Comparison of ENCODE assay signal across 1 cellular context in genomic region chr9:136984464-136985026, GRCh38.
TF ChIP-seq lines count a peak whose summit lies in the region.

No MANE protein-coding gene starts in this region.

TF ChIP-seq in SK-N-SH, 30 proteins besides CTCF, POLR2A, EP300 and RAD21 (continued from another document):
- TF ChIP-seq REST (IDR thresholded peaks at IDR 0.05; ENCODE audit: low read depth, low read length) (no peak), GABPA (IDR thresholded peaks at IDR 0.05; ENCODE audit: low read depth) (no peak), EZH2phosphoT487 (IDR thresholded peaks at IDR 0.05; ENCODE audit: borderline replicate concordance, low read depth) (no peak), RFX5 (IDR thresholded peaks at IDR 0.05; ENCODE audit: low read length) (no peak), USF1 (IDR thresholded peaks at IDR 0.05; ENCODE audit: borderline replicate concordance, low read depth) (no peak), USF2 (IDR thresholded peaks at IDR 0.05; ENCODE audit: borderline replicate concordance, low read depth, low read length) (no peak), NRF1 (IDR thresholded peaks at IDR 0.05; ENCODE audit: low read depth, low read length) (no peak), PBX3 (IDR thresholded peaks at IDR 0.05) (no peak), FOSL2 (IDR thresholded peaks at IDR 0.05; ENCODE audit: borderline replicate concordance, low read depth) (no peak), MAX (IDR thresholded peaks at IDR 0.05; ENCODE audit: low read depth) (no peak), RXRA (IDR thresholded peaks at IDR 0.05; ENCODE audit: borderline replicate concordance, low read depth) (no peak), GATA2 (CRISPR knock-in tag; IDR thresholded peaks at IDR 0.05) (no peak)
